In genomic region chr15:67884514-67885225, GRCh38 we compare ENCODE assay signal across 8 cellular contexts. TPM values are rescaled to one million over a fixed set of nuclear protein-coding genes. Genes with fewer than 3 reads are reported as not detected.
DNase-seq lines count a peak whose midpoint lies in the region; ATAC-seq and TF ChIP-seq lines count a peak whose summit lies in the region.

No MANE protein-coding gene starts in this region.

- peaks cover 27% of the 10 kb centered on the region for H3K27me3 Mint-ChIP-seq in activated T-helper 2 cell treated with anti-CD3 and anti-CD28 coated beads, Interferon-gamma antibody, Interleukin-2, Interleukin-4, amounts not matched to agents 10 μg/mL and 5 μg/mL and 100 μg/mL, durations not matched to agents 14 hours and 24 hours and 36 hours (ENCODE audit: low read depth)
- H3K27me3 Mint-ChIP-seq in natural killer cell (ENCODE audit: low read depth in 2 of 2): peaks cover 20 to 28% of the 10 kb centered on the region in 2 donors

- DNase-seq in 8988T: peak; percentile 34
- DNase-seq in H4 (ENCODE audit: low spot score): peak; percentile 55
- DNase-seq in activated T-helper 2 cell treated with anti-CD3 and anti-CD28 coated beads, Interferon-gamma antibody, Interleukin-2, Interleukin-4, amounts not matched to agents 10 μg/mL and 5 μg/mL and 100 μg/mL, durations not matched to agents 14 hours and 24 hours and 36 hours (ENCODE audit: low spot score): peak; percentile 13
- peak; percentile 60 for DNase-seq in fibroblast of the aortic adventitia (ENCODE audit: low read depth)
- peak; percentile 18 for DNase-seq in natural killer cell
- DNase-seq in stimulated activated naive CD4-positive, alpha-beta T cell (lab: John Stamatoyannopoulos, UW): peak; percentile 4 to 60 (median 29)

- intact Hi-C loops in activated T-helper 2 cell treated with anti-CD3 and anti-CD28 coated beads, Interferon-gamma antibody, Interleukin-2, Interleukin-4, amounts not matched to agents 10 μg/mL and 5 μg/mL and 100 μg/mL, durations not matched to agents 14 hours and 24 hours and 36 hours (cut with micrococcal nuclease): no loop called here
- intact Hi-C loops in natural killer cell (cut with micrococcal nuclease): no loop called here

- H3K4me3 Mint-ChIP-seq in activated T-helper 2 cell treated with anti-CD3 and anti-CD28 coated beads, Interferon-gamma antibody, Interleukin-2, Interleukin-4, amounts not matched to agents 10 μg/mL and 5 μg/mL and 100 μg/mL, durations not matched to agents 14 hours and 24 hours and 36 hours (ENCODE audit: low read depth): peak overlapping the region; percentile 56
- peak overlapping the region; percentile 45 for H3K4me3 Mint-ChIP-seq in natural killer cell

- H3K27ac Mint-ChIP-seq in activated T-helper 2 cell treated with anti-CD3 and anti-CD28 coated beads, Interferon-gamma antibody, Interleukin-2, Interleukin-4, amounts not matched to agents 10 μg/mL and 5 μg/mL and 100 μg/mL, durations not matched to agents 14 hours and 24 hours and 36 hours: no peak overlapping the region
- no peak overlapping the region for H3K27ac Mint-ChIP-seq in natural killer cell

- peaks cover 5% of the 10 kb centered on the region for H3K9me3 Mint-ChIP-seq in activated T-helper 2 cell treated with anti-CD3 and anti-CD28 coated beads, Interferon-gamma antibody, Interleukin-2, Interleukin-4, amounts not matched to agents 10 μg/mL and 5 μg/mL and 100 μg/mL, durations not matched to agents 14 hours and 24 hours and 36 hours
- no peaks in the 10 kb centered on the region for H3K9me3 Mint-ChIP-seq in natural killer cell

- ATAC-seq in natural killer cell (peak; percentile 64 to 83 (median 65)), HG03280 (IDR thresholded peaks at IDR 0.05; ENCODE audit: unreplicated experiment) (no peak)

- peaks cover 10% of the 10 kb centered on the region for H3K4me1 Mint-ChIP-seq in activated T-helper 2 cell treated with anti-CD3 and anti-CD28 coated beads, Interferon-gamma antibody, Interleukin-2, Interleukin-4, amounts not matched to agents 10 μg/mL and 5 μg/mL and 100 μg/mL, durations not matched to agents 14 hours and 24 hours and 36 hours (ENCODE audit: low read depth)
- H3K4me1 Mint-ChIP-seq in natural killer cell: peaks cover 0 to 13% of the 10 kb centered on the region in 2 donors

- peak overlapping the region; percentile 61 for H3K4me3 ChIP-seq in fibroblast of the aortic adventitia (ENCODE audit: low read depth, low read length)

- TF ChIP-seq CTCF in fibroblast of the aortic adventitia (IDR thresholded peaks at IDR 0.05; ENCODE audit: insufficient read depth, low read length) (no peak), natural killer cell (IDR thresholded peaks at IDR 0.05) (no peak)

- H3K36me3 Mint-ChIP-seq in activated T-helper 2 cell treated with anti-CD3 and anti-CD28 coated beads, Interferon-gamma antibody, Interleukin-2, Interleukin-4, amounts not matched to agents 10 μg/mL and 5 μg/mL and 100 μg/mL, durations not matched to agents 14 hours and 24 hours and 36 hours (ENCODE audit: low read depth): no peaks in the 10 kb centered on the region
- no peaks in the 10 kb centered on the region for H3K36me3 Mint-ChIP-seq in natural killer cell

TF ChIP-seq in PFSK-1, 5 proteins besides CTCF, POLR2A, EP300 and RAD21:
- TF ChIP-seq FOXP2 (optimal IDR thresholded peaks at IDR 0.05; ENCODE audit: borderline replicate concordance, extremely low read depth, extremely low read length, insufficient read depth) (peak; percentile 58), TAF1 (IDR thresholded peaks at IDR 0.05; ENCODE audit: borderline replicate concordance, insufficient read depth, low read length) (no peak), SIN3A (IDR thresholded peaks at IDR 0.05; ENCODE audit: borderline replicate concordance, insufficient read depth, low read length) (no peak), POLR2AphosphoS5 (IDR thresholded peaks at IDR 0.05; ENCODE audit: low read depth, low read length) (no peak)
- TF ChIP-seq, protein P1, sequence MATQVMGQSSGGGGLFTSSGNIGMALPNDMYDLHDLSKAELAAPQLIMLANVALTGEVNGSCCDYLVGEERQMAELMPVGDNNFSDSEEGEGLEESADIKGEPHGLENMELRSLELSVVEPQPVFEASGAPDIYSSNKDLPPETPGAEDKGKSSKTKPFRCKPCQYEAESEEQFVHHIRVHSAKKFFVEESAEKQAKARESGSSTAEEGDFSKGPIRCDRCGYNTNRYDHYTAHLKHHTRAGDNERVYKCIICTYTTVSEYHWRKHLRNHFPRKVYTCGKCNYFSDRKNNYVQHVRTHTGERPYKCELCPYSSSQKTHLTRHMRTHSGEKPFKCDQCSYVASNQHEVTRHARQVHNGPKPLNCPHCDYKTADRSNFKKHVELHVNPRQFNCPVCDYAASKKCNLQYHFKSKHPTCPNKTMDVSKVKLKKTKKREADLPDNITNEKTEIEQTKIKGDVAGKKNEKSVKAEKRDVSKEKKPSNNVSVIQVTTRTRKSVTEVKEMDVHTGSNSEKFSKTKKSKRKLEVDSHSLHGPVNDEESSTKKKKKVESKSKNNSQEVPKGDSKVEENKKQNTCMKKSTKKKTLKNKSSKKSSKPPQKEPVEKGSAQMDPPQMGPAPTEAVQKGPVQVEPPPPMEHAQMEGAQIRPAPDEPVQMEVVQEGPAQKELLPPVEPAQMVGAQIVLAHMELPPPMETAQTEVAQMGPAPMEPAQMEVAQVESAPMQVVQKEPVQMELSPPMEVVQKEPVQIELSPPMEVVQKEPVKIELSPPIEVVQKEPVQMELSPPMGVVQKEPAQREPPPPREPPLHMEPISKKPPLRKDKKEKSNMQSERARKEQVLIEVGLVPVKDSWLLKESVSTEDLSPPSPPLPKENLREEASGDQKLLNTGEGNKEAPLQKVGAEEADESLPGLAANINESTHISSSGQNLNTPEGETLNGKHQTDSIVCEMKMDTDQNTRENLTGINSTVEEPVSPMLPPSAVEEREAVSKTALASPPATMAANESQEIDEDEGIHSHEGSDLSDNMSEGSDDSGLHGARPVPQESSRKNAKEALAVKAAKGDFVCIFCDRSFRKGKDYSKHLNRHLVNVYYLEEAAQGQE (IDR thresholded peaks at IDR 0.05; ENCODE audit: insufficient read depth in 1 of 2, low read depth in 2 of 2, low read length in 2 of 2): no peak

RNA-seq across cellular contexts. Expression of gene RNU6-1, which starts 44.8 kb away (rescaled TPM):
- total RNA-seq in H4 (2014; rRNA removed; shearing (Covaris generic)): not detected in 2 replicates
- polyA plus RNA-seq in PFSK-1 (2012; ENCODE audit: insufficient read length, low read depth): not detected
- total RNA-seq in activated T-helper 2 cell treated with anti-CD3 and anti-CD28 coated beads, Interferon-gamma antibody, Interleukin-2, Interleukin-4, amounts not matched to agents 10 μg/mL and 5 μg/mL and 100 μg/mL, durations not matched to agents 14 hours and 24 hours and 36 hours: not detected in 2 replicates
- total RNA-seq in fibroblast of the aortic adventitia (ENCODE audit: low replicate concordance): not detected in 2 replicates
- not detected for total RNA-seq in natural killer cell

RNA-seq across cellular contexts. Expression of gene SKOR1, which starts 59.4 kb away (rescaled TPM):
- not detected in 2 replicates for total RNA-seq in H4 (2014; rRNA removed; shearing (Covaris generic))
- 0.75 TPM for polyA plus RNA-seq in PFSK-1 (2012; ENCODE audit: insufficient read length, low read depth)
- total RNA-seq in activated T-helper 2 cell treated with anti-CD3 and anti-CD28 coated beads, Interferon-gamma antibody, Interleukin-2, Interleukin-4, amounts not matched to agents 10 μg/mL and 5 μg/mL and 100 μg/mL, durations not matched to agents 14 hours and 24 hours and 36 hours: 0.09 and 0.21 TPM in 2 replicates
- total RNA-seq in fibroblast of the aortic adventitia (ENCODE audit: low replicate concordance): 0.08 and 0.09 TPM in 2 replicates
- total RNA-seq in natural killer cell: 1 to 10 TPM; 2.0 to 2.9 (median 2.1) TPM
